10 cellular contexts compared by ENCODE assay signal in genomic region chr15:82570721-82571519, GRCh38.
A peak's percentile ranks its signal among the peaks of the same experiment; 100 is the strongest.
DNase-seq lines count a peak whose midpoint lies in the region; ATAC-seq, FAIRE-seq and TF ChIP-seq lines count a peak whose summit lies in the region.
"Had no signal": no experiment of that assay in that cellular context is flagged by ENCODE, and none has a peak within 500 bp of the region (broad histone marks: within the 10 kb centered on the region; RNA-seq: fewer than 3 reads in every experiment).

No MANE protein-coding gene starts in this region.

- no peaks in the 10 kb centered on the region for H3K9me3 Mint-ChIP-seq in stimulated activated effector memory CD8-positive, alpha-beta T cell treated with anti-CD3 and anti-CD28 coated beads, Interleukin-12 subunit alpha, Interleukin-12 subunit beta, amount 100 ng/mL, for 72 hours
- H3K9me3 Mint-ChIP-seq: activated CD4-positive, alpha-beta memory T cell treated with anti-CD3 and anti-CD28 coated beads, Interleukin-2, amount 10 ng/mL, durations not matched to agents 7 days and 5 days; stimulated activated naive B cell treated with anti-CD40 and anti-IgM and Interleukin-4, amounts not matched to agents 10 μg/mL and 1 μg/mL and 100 μg/mL, for 72 hours had no signal

- DNase-seq in EH (ENCODE audit: low read depth) (peak; percentile 40), RCC 7860 (ENCODE audit: low spot score) (peak; percentile 64), foreskin fibroblast (peak in 1 of 2 donors; percentile 41), HEK293T (ENCODE audit: extremely low spot score) (no peak)
- DNase-seq in stimulated activated effector memory CD8-positive, alpha-beta T cell treated with anti-CD3 and anti-CD28 coated beads, Interleukin-12 subunit alpha, Interleukin-12 subunit beta, amount 100 ng/mL, for 72 hours (ENCODE audit: low spot score in 2 of 2), result no peak
- DNase-seq in activated naive CD4-positive, alpha-beta T cell treated with Interleukin-2 at 50 U/mL for 16 hours, result no peak
- no peak for DNase-seq in activated naive CD4-positive, alpha-beta T cell (lab: John Stamatoyannopoulos, UW)
- DNase-seq: activated CD4-positive, alpha-beta memory T cell treated with anti-CD3 and anti-CD28 coated beads, Interleukin-2, amount 10 ng/mL, durations not matched to agents 7 days and 5 days; stimulated activated naive B cell treated with anti-CD40 and anti-IgM and Interleukin-4, amounts not matched to agents 10 μg/mL and 1 μg/mL and 100 μg/mL, for 72 hours had no signal

- no peaks in the 10 kb centered on the region for H3K36me3 Mint-ChIP-seq in stimulated activated effector memory CD8-positive, alpha-beta T cell treated with anti-CD3 and anti-CD28 coated beads, Interleukin-12 subunit alpha, Interleukin-12 subunit beta, amount 100 ng/mL, for 72 hours
- H3K36me3 Mint-ChIP-seq: stimulated activated naive B cell treated with anti-CD40 and anti-IgM and Interleukin-4, amounts not matched to agents 10 μg/mL and 1 μg/mL and 100 μg/mL, for 72 hours had no signal

- peak overlapping the region; percentile 45 to 55 for H3K4me3 ChIP-seq in foreskin fibroblast (ENCODE audit: low read depth in 1 of 2, low read length in 2 of 2)
- peak overlapping the region; percentile 76 for H3K4me3 ChIP-seq in rectal smooth muscle tissue (ENCODE audit: low read length)

- no peak overlapping the region for H3K27ac Mint-ChIP-seq in stimulated activated effector memory CD8-positive, alpha-beta T cell treated with anti-CD3 and anti-CD28 coated beads, Interleukin-12 subunit alpha, Interleukin-12 subunit beta, amount 100 ng/mL, for 72 hours
- H3K27ac Mint-ChIP-seq: activated CD4-positive, alpha-beta memory T cell treated with anti-CD3 and anti-CD28 coated beads, Interleukin-2, amount 10 ng/mL, durations not matched to agents 7 days and 5 days; stimulated activated naive B cell treated with anti-CD40 and anti-IgM and Interleukin-4, amounts not matched to agents 10 μg/mL and 1 μg/mL and 100 μg/mL, for 72 hours had no signal

- peak; percentile 59 for FAIRE-seq in RCC 7860 (lab: Jason Lieb, UNC)

- H3K27ac ChIP-seq in rectal smooth muscle tissue (ENCODE audit: low read depth, low read length), result peak overlapping the region; percentile 68

- no peak overlapping the region for H3K9ac ChIP-seq in rectal smooth muscle tissue (ENCODE audit: low read length)

- H3K4me3 Mint-ChIP-seq in stimulated activated effector memory CD8-positive, alpha-beta T cell treated with anti-CD3 and anti-CD28 coated beads, Interleukin-12 subunit alpha, Interleukin-12 subunit beta, amount 100 ng/mL, for 72 hours, result no peak overlapping the region
- H3K4me3 Mint-ChIP-seq: activated CD4-positive, alpha-beta memory T cell treated with anti-CD3 and anti-CD28 coated beads, Interleukin-2, amount 10 ng/mL, durations not matched to agents 7 days and 5 days had no signal

- TF ChIP-seq CTCF in foreskin fibroblast (IDR thresholded peaks at IDR 0.05; ENCODE audit: low read depth, low read length), result no peak

- peaks cover 11% of the 10 kb centered on the region for H3K4me1 ChIP-seq in rectal smooth muscle tissue (ENCODE audit: control insufficient read depth, insufficient read depth, low read length)

- no peaks in the 10 kb centered on the region for H3K4me1 Mint-ChIP-seq in stimulated activated effector memory CD8-positive, alpha-beta T cell treated with anti-CD3 and anti-CD28 coated beads, Interleukin-12 subunit alpha, Interleukin-12 subunit beta, amount 100 ng/mL, for 72 hours
- H3K4me1 Mint-ChIP-seq: activated CD4-positive, alpha-beta memory T cell treated with anti-CD3 and anti-CD28 coated beads, Interleukin-2, amount 10 ng/mL, durations not matched to agents 7 days and 5 days had no signal

- CTCF ChIA-PET in HEK293T (lab: Yijun Ruan, JAX), result no interaction called here

- H3K36me3 ChIP-seq in rectal smooth muscle tissue (ENCODE audit: control insufficient read depth, insufficient read depth, low read length), result no peaks in the 10 kb centered on the region

- H3K27me3 ChIP-seq in rectal smooth muscle tissue (ENCODE audit: control insufficient read depth, insufficient read depth, low read length), result no peaks in the 10 kb centered on the region

- no peak for ATAC-seq in stimulated activated effector memory CD8-positive, alpha-beta T cell treated with anti-CD3 and anti-CD28 coated beads, Interleukin-12 subunit alpha, Interleukin-12 subunit beta, amount 100 ng/mL, for 72 hours

- POLR2A ChIA-PET in HEK293T (lab: Yijun Ruan, JAX), result interaction anchor here (0.6 to 3.8 kb wide), 3 partner anchors 30 to 373 kb away, joined by 3 to 24 read pairs (median 8); partner anchors contain the start of gene RPS17

TF ChIP-seq in HEK293T, 16 proteins besides CTCF, POLR2A, EP300 and RAD21:
- no peak for TF ChIP-seq NFRKB (IDR thresholded peaks at IDR 0.05)
- TF ChIP-seq FOXM1 (IDR thresholded peaks at IDR 0.05; ENCODE audit: borderline replicate concordance), result no peak
- no peak for TF ChIP-seq ARNT (IDR thresholded peaks at IDR 0.05)
- TF ChIP-seq PKNOX1 (IDR thresholded peaks at IDR 0.05), result no peak
- no peak for TF ChIP-seq CTBP1 (IDR thresholded peaks at IDR 0.05; ENCODE audit: borderline replicate concordance)
- no peak for TF ChIP-seq LEF1 (IDR thresholded peaks at IDR 0.05; ENCODE audit: borderline replicate concordance)
- no peak for TF ChIP-seq BHLHE40 (IDR thresholded peaks at IDR 0.05; ENCODE audit: borderline replicate concordance)
- no peak for TF ChIP-seq FOXA1 (IDR thresholded peaks at IDR 0.05)
- TF ChIP-seq ZNF384 (IDR thresholded peaks at IDR 0.05), result no peak
- no peak for TF ChIP-seq TARDBP (IDR thresholded peaks at IDR 0.05)
- TF ChIP-seq HDGF (IDR thresholded peaks at IDR 0.05; ENCODE audit: borderline replicate concordance), result no peak
- no peak for TF ChIP-seq SP1 (IDR thresholded peaks at IDR 0.05)
- TF ChIP-seq L3MBTL2 (conservative IDR thresholded peaks at IDR 0.05), result no peak
- no peak for TF ChIP-seq ELF4 (IDR thresholded peaks at IDR 0.05)
- TF ChIP-seq FOXK2 (IDR thresholded peaks at IDR 0.05), result no peak
- no peak for TF ChIP-seq SUZ12 (IDR thresholded peaks at IDR 0.05)

Comparison
In these comparisons a context has a peak if more than half of its experiments do, and no peak if none do; other contexts are left out.
1. DNase-seq: peak in EH (single experiment) and RCC 7860 (single experiment); none in HEK293T (single experiment), stimulated activated effector memory CD8-positive, alpha-beta T cell treated with anti-CD3 and anti-CD28 coated beads, Interleukin-12 subunit alpha, Interleukin-12 subunit beta, amount 100 ng/mL, for 72 hours (0 of 2), activated naive CD4-positive, alpha-beta T cell treated with Interleukin-2 at 50 U/mL for 16 hours (single experiment) and activated naive CD4-positive, alpha-beta T cell (0 of 4).